ENCODE assay signal across 21 cellular contexts in genomic region chr6:147750420-147750819, GRCh38.
A peak's percentile ranks its signal among the peaks of the same experiment; 100 is the strongest.
DNase-seq lines count a peak whose midpoint lies in the region; ATAC-seq and TF ChIP-seq lines count a peak whose summit lies in the region.
"Had no signal": no experiment of that assay in that cellular context is flagged by ENCODE, and none has a peak within 500 bp of the region (broad histone marks: within the 10 kb centered on the region; RNA-seq: fewer than 3 reads in every experiment).

No MANE protein-coding gene starts in this region.

- no peak for TF ChIP-seq CTCF in neural progenitor cell (IDR thresholded peaks at IDR 0.05)

- H3K27ac ChIP-seq in neural progenitor cell = no peak overlapping the region
- H3K27ac ChIP-seq: BLaER1 treated with 17β-estradiol and CSF1 and Interleukin-3, amounts not matched to agents 10 nM and 100 nM had no signal

- peaks cover 10% of the 10 kb centered on the region for H3K9me3 Mint-ChIP-seq in neural progenitor cell
- peaks cover 4% of the 10 kb centered on the region for H3K9me3 Mint-ChIP-seq in natural killer cell treated with Interleukin-12 subunit alpha and Interleukin-12 subunit beta and Interleukin-15 and Interleukin-18, amount 100 ng/mL, for 72 hours

- H3K9ac ChIP-seq in neural progenitor cell = no peak overlapping the region
- H3K9ac ChIP-seq: BLaER1 treated with 17β-estradiol and CSF1 and Interleukin-3, amounts not matched to agents 10 nM and 100 nM had no signal

- H3K27ac Mint-ChIP-seq in neural progenitor cell = no peak overlapping the region
- no peak overlapping the region for H3K27ac Mint-ChIP-seq in natural killer cell treated with Interleukin-12 subunit alpha and Interleukin-12 subunit beta and Interleukin-15 and Interleukin-18, amount 100 ng/mL, for 72 hours
- H3K27ac Mint-ChIP-seq: CD4-positive, alpha-beta T cell; T-cell had no signal

- no peak overlapping the region for H2AFZ ChIP-seq in neural progenitor cell (replicated peaks)

- H3K27me3 ChIP-seq in neural progenitor cell = no peaks in the 10 kb centered on the region
- H3K27me3 ChIP-seq: BLaER1 treated with 17β-estradiol and CSF1 and Interleukin-3, amounts not matched to agents 10 nM and 100 nM had no signal

- peaks cover 2% of the 10 kb centered on the region for H3K27me3 Mint-ChIP-seq in neural progenitor cell (ENCODE audit: insufficient read depth, low read depth)
- H3K27me3 Mint-ChIP-seq in natural killer cell treated with Interleukin-12 subunit alpha and Interleukin-12 subunit beta and Interleukin-15 and Interleukin-18, amount 100 ng/mL, for 72 hours = no peaks in the 10 kb centered on the region
- H3K27me3 Mint-ChIP-seq: CD4-positive, alpha-beta T cell; T-cell had no signal

- H3F3A ChIP-seq in neural progenitor cell (ENCODE audit: low read depth) = no peaks in the 10 kb centered on the region

- no peaks in the 10 kb centered on the region for H3K4me1 Mint-ChIP-seq in neural progenitor cell
- H3K4me1 Mint-ChIP-seq in natural killer cell treated with Interleukin-12 subunit alpha and Interleukin-12 subunit beta and Interleukin-15 and Interleukin-18, amount 100 ng/mL, for 72 hours (ENCODE audit: low read depth in 2 of 2) = no peaks in the 10 kb centered on the region
- H3K4me1 Mint-ChIP-seq: T-cell had no signal

- H3K4me2 ChIP-seq in neural progenitor cell = no peak overlapping the region
- H3K4me2 ChIP-seq: BLaER1 treated with 17β-estradiol and CSF1 and Interleukin-3, amounts not matched to agents 10 nM and 100 nM had no signal

- no peaks in the 10 kb centered on the region for H3K4me1 ChIP-seq in neural progenitor cell
- H3K4me1 ChIP-seq: BLaER1 treated with 17β-estradiol and CSF1 and Interleukin-3, amounts not matched to agents 10 nM and 100 nM had no signal

- no peak overlapping the region for H3K4me3 Mint-ChIP-seq in neural progenitor cell
- no peak overlapping the region for H3K4me3 Mint-ChIP-seq in natural killer cell treated with Interleukin-12 subunit alpha and Interleukin-12 subunit beta and Interleukin-15 and Interleukin-18, amount 100 ng/mL, for 72 hours
- H3K4me3 Mint-ChIP-seq: CD4-positive, alpha-beta T cell; T-cell had no signal

- no peak overlapping the region for H3K4me3 ChIP-seq in neural progenitor cell
- H3K4me3 ChIP-seq: BLaER1 treated with 17β-estradiol and CSF1 and Interleukin-3, amounts not matched to agents 10 nM and 100 nM had no signal

- peaks cover 3% of the 10 kb centered on the region for H3K36me3 Mint-ChIP-seq in neural progenitor cell
- H3K36me3 Mint-ChIP-seq in natural killer cell treated with Interleukin-12 subunit alpha and Interleukin-12 subunit beta and Interleukin-15 and Interleukin-18, amount 100 ng/mL, for 72 hours = no peaks in the 10 kb centered on the region
- H3K36me3 Mint-ChIP-seq: T-cell had no signal

- DNase-seq in NCI-H82 (lab: John Stamatoyannopoulos, UW) (peak; percentile 23), NCI-H82 treated with DMSO at 0.1 percent for 48 hours (lab: John Stamatoyannopoulos, UW; ENCODE audit: unreplicated experiment) (no peak), NCI-H146 treated with DMSO at 0.1 percent for 48 hours (lab: John Stamatoyannopoulos, UW; ENCODE audit: unreplicated experiment) (peak; percentile 95), NCI-H774 (lab: John Stamatoyannopoulos, UW) (peak; percentile 84), neural progenitor cell (ENCODE audit: low spot score) (peak; percentile 8), glomerular visceral epithelial cell (ENCODE audit: extremely low spot score) (no peak)
- no peak for DNase-seq in natural killer cell treated with Interleukin-12 subunit alpha and Interleukin-12 subunit beta and Interleukin-15 and Interleukin-18, amount 100 ng/mL, for 72 hours (ENCODE audit: low spot score)
- DNase-seq: CD4-positive, alpha-beta T cell; COR-L47; DND-41; Kasumi-1; NCI-H1092 treated with DMSO at 0.1 percent for 48 hours; NCI-H1694; NCI-H2029 treated with DMSO at 0.1 percent for 48 hours; NCI-H2227 treated with DMSO at 0.1 percent for 48 hours; NK-92 treated with Interleukin-12 subunit alpha and Interleukin-12 subunit beta, amount 100 ng/mL, for 24 hours; PC-3; T-cell had no signal

- no peak for ATAC-seq in GM21723 (IDR thresholded peaks at IDR 0.05; ENCODE audit: unreplicated experiment)
- ATAC-seq in natural killer cell treated with Interleukin-12 subunit alpha and Interleukin-12 subunit beta and Interleukin-15 and Interleukin-18, amount 100 ng/mL, for 72 hours = no peak
- ATAC-seq: HepG2, PC-3, T-cell had no signal

- no peaks in the 10 kb centered on the region for H3K9me3 ChIP-seq in neural progenitor cell (ENCODE audit: low read depth)

- H4K20me1 ChIP-seq in neural progenitor cell (ENCODE audit: low read depth) = no peaks in the 10 kb centered on the region
- H4K20me1 ChIP-seq: BLaER1 treated with 17β-estradiol and CSF1 and Interleukin-3, amounts not matched to agents 10 nM and 100 nM had no signal

- H3K79me2 ChIP-seq in neural progenitor cell (ENCODE audit: low read depth) = no peaks in the 10 kb centered on the region

- no peaks in the 10 kb centered on the region for H3K36me3 ChIP-seq in neural progenitor cell
- H3K36me3 ChIP-seq: BLaER1 treated with 17β-estradiol and CSF1 and Interleukin-3, amounts not matched to agents 10 nM and 100 nM had no signal

Comparison
In these comparisons a context has a peak if more than half of its experiments do, and no peak if none do; other contexts are left out.
1. DNase-seq: peak in NCI-H82 (single experiment), NCI-H146 treated with DMSO at 0.1 percent for 48 hours (single experiment), NCI-H774 (single experiment) and neural progenitor cell (single experiment); none in NCI-H82 treated with DMSO at 0.1 percent for 48 hours (single experiment), glomerular visceral epithelial cell (single experiment) and natural killer cell treated with Interleukin-12 subunit alpha and Interleukin-12 subunit beta and Interleukin-15 and Interleukin-18, amount 100 ng/mL, for 72 hours (single experiment).